ENCODE assay signal across 1 cellular context in the genomic region with DNA sequence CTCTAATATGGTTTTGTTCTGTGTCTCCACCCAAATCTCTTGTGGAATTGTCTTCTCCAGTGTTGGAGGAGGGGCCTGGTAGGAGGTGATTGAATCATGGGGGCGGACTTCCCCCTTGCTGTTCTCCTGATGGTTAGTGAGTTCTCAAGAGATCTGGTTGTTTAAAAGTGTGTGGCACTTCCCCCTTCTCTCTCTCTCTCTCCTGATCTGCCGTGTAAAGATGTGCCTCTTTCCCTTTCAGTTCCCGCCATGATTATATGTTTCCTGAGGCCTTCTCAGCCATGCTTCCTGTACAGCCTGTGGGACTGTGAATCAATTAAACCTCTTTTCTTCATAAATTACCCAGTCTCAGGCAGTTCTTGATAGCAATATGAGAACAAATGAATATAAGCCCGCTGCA.
TF ChIP-seq lines count a peak whose summit lies in the region.

No MANE protein-coding gene starts in this region.

TF ChIP-seq in GM12878, 131 proteins besides CTCF, POLR2A, EP300 and RAD21:
- TF ChIP-seq SPI1 (IDR thresholded peaks at IDR 0.05; ENCODE audit: borderline replicate concordance, insufficient read depth, low read depth, low read length) = 0 out of 2 replicates have a peak, but pooled peaks have one; percentile 10
- TF ChIP-seq, protein P1, sequence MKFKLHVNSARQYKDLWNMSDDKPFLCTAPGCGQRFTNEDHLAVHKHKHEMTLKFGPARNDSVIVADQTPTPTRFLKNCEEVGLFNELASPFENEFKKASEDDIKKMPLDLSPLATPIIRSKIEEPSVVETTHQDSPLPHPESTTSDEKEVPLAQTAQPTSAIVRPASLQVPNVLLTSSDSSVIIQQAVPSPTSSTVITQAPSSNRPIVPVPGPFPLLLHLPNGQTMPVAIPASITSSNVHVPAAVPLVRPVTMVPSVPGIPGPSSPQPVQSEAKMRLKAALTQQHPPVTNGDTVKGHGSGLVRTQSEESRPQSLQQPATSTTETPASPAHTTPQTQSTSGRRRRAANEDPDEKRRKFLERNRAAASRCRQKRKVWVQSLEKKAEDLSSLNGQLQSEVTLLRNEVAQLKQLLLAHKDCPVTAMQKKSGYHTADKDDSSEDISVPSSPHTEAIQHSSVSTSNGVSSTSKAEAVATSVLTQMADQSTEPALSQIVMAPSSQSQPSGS (IDR thresholded peaks at IDR 0.05; ENCODE audit: low read length) = no peak
TF ChIP-seq in GM12878: peak in this region for 1.
